ENCODE assay signal across 28 cellular contexts in the genomic region with DNA sequence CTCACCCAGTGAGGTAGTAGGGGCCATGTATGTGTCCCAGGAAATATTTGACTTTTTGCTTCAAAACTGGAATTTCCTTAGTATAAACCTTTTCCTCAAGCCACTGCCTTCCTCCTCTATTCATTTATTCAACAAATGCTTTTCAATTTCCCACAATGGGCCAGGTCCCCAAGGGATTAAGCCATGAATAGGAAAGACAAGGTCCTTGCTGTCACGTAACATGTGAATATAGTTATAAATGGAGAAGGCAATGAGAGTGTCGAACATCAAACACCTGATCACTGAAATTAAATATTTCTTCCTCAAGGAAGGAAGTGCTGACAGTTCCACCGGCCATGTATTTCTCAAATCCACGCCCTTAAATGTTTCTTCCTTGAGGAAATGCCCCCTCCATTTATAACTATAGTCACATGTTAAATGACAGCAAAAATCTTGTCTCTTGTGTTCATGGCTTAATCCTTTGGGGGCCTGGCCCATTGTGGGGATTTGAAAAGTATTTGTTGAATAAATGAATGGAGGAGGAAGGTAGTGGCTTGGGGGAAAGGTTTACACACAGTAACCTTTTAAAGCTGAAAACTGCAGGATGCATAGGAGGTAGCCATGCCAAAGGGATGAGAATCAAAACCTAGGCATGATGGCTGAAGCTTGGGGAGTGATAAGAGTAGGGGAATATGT.
"Had no signal": no experiment of that assay in that cellular context is flagged by ENCODE, and none has a peak within 500 bp of the region (broad histone marks: within the 10 kb centered on the region; RNA-seq: fewer than 3 reads in every experiment).

No MANE protein-coding gene starts in this region.

- H3K9ac ChIP-seq: parathyroid adenoma had no signal

- H3K4me1 ChIP-seq: parathyroid adenoma, psoas muscle, right lobe of liver, sigmoid colon, stomach, thyroid gland, tibial nerve, upper lobe of left lung, vagina had no signal

- H3K27ac Mint-ChIP-seq: naive B cell; natural killer cell; nephron; progenitor cell of endocrine pancreas; stimulated activated effector memory CD8-positive, alpha-beta T cell treated with anti-CD3 and anti-CD28 coated beads, Interleukin-12 subunit alpha, Interleukin-12 subunit beta, amount 100 ng/mL, for 72 hours; stimulated activated naive B cell treated with anti-CD40 and anti-IgM and Interleukin-4, amounts not matched to agents 10 μg/mL and 1 μg/mL and 100 μg/mL, for 72 hours; stimulated activated naive CD8-positive, alpha-beta T cell treated with anti-CD3 and anti-CD28 coated beads, Interleukin-15, Interleukin-2, amounts not matched to agents 100 ng/mL and 50 ng/mL, for 24 hours had no signal

- H3K27me3 ChIP-seq: ovary, right lobe of liver, sigmoid colon, stomach, thyroid gland, tibial nerve, upper lobe of left lung, vagina had no signal

- ATAC-seq: natural killer cell; psoas muscle; right cardiac atrium; right lobe of liver; stimulated activated effector memory CD8-positive, alpha-beta T cell treated with anti-CD3 and anti-CD28 coated beads, Interleukin-12 subunit alpha, Interleukin-12 subunit beta, amount 100 ng/mL, for 72 hours; stimulated activated naive B cell treated with anti-CD40 and anti-IgM and Interleukin-4, amounts not matched to agents 10 μg/mL and 1 μg/mL and 100 μg/mL, for 72 hours had no signal

- H3K27ac ChIP-seq: ovary, parathyroid adenoma, psoas muscle, right lobe of liver, sigmoid colon, stomach, thoracic aorta, thyroid gland, tibial nerve, upper lobe of left lung, vagina had no signal

- H3K4me3 ChIP-seq: ovary, psoas muscle, right lobe of liver, sigmoid colon, stomach, thoracic aorta, thyroid gland, tibial nerve, upper lobe of left lung, vagina had no signal

- DNase-seq: naive B cell; natural killer cell; occipital lobe; ovary; posterior cingulate gyrus; psoas muscle; right cardiac atrium; right lobe of liver; sigmoid colon; small intestine; stimulated activated CD4-positive, alpha-beta T cell treated with anti-CD3 and anti-CD28 coated beads, Interleukin-15, amount 100 ng/mL, for 24 hours; stimulated activated CD4-positive, alpha-beta T cell treated with anti-CD3 and anti-CD28 coated beads, Interleukin-2, amount 100 ng/mL, for 24 hours; stimulated activated CD4-positive, alpha-beta T cell treated with anti-CD3 and anti-CD28 coated beads, Interleukin-2, amount 100 ng/mL, for 48 hours; stimulated activated CD4-positive, alpha-beta T cell treated with anti-CD3 and anti-CD28 coated beads, Interleukin-4, amount 100 ng/mL, for 24 hours; stimulated activated naive B cell treated with anti-CD40 and anti-IgM and Interleukin-4, amounts not matched to agents 10 μg/mL and 1 μg/mL and 100 μg/mL, for 72 hours; stimulated activated naive CD4-positive, alpha-beta T cell treated with Interleukin-2 at 50 U/mL for 16 hours; stomach; thyroid gland; trophoblast cell; upper lobe of left lung had no signal

- H2AFZ ChIP-seq: parathyroid adenoma had no signal

- H3K9me3 Mint-ChIP-seq: natural killer cell; stimulated activated effector memory CD8-positive, alpha-beta T cell treated with anti-CD3 and anti-CD28 coated beads, Interleukin-12 subunit alpha, Interleukin-12 subunit beta, amount 100 ng/mL, for 72 hours; stimulated activated naive B cell treated with anti-CD40 and anti-IgM and Interleukin-4, amounts not matched to agents 10 μg/mL and 1 μg/mL and 100 μg/mL, for 72 hours; stimulated activated naive CD8-positive, alpha-beta T cell treated with anti-CD3 and anti-CD28 coated beads, Interleukin-15, Interleukin-2, amounts not matched to agents 100 ng/mL and 50 ng/mL, for 24 hours had no signal

- H3K36me3 ChIP-seq: ovary, right lobe of liver, sigmoid colon, stomach, thoracic aorta, thyroid gland, upper lobe of left lung, vagina had no signal

- H3K27me3 Mint-ChIP-seq: naive B cell, progenitor cell of endocrine pancreas had no signal

- H3K36me3 Mint-ChIP-seq: naive B cell; natural killer cell; stimulated activated effector memory CD8-positive, alpha-beta T cell treated with anti-CD3 and anti-CD28 coated beads, Interleukin-12 subunit alpha, Interleukin-12 subunit beta, amount 100 ng/mL, for 72 hours; stimulated activated naive B cell treated with anti-CD40 and anti-IgM and Interleukin-4, amounts not matched to agents 10 μg/mL and 1 μg/mL and 100 μg/mL, for 72 hours had no signal

- H3K9me3 ChIP-seq: ovary, psoas muscle, right lobe of liver, sigmoid colon, stomach, thoracic aorta, thyroid gland, tibial nerve, upper lobe of left lung, vagina had no signal

- H3K4me3 Mint-ChIP-seq: naive B cell; natural killer cell; nephron; stimulated activated effector memory CD8-positive, alpha-beta T cell treated with anti-CD3 and anti-CD28 coated beads, Interleukin-12 subunit alpha, Interleukin-12 subunit beta, amount 100 ng/mL, for 72 hours; stimulated activated naive B cell treated with anti-CD40 and anti-IgM and Interleukin-4, amounts not matched to agents 10 μg/mL and 1 μg/mL and 100 μg/mL, for 72 hours; stimulated activated naive CD8-positive, alpha-beta T cell treated with anti-CD3 and anti-CD28 coated beads, Interleukin-15, Interleukin-2, amounts not matched to agents 100 ng/mL and 50 ng/mL, for 24 hours had no signal

- H3K4me1 Mint-ChIP-seq: naive B cell; natural killer cell; nephron; stimulated activated effector memory CD8-positive, alpha-beta T cell treated with anti-CD3 and anti-CD28 coated beads, Interleukin-12 subunit alpha, Interleukin-12 subunit beta, amount 100 ng/mL, for 72 hours; stimulated activated naive B cell treated with anti-CD40 and anti-IgM and Interleukin-4, amounts not matched to agents 10 μg/mL and 1 μg/mL and 100 μg/mL, for 72 hours had no signal
